Comparison of ENCODE assay signal across 19 cellular contexts in genomic region chr9:98130576-98131228, GRCh38. TPM values are rescaled to one million over a fixed set of nuclear protein-coding genes. Genes with fewer than 3 reads are reported as not detected.
DNase-seq lines count a peak whose midpoint lies in the region; ATAC-seq, FAIRE-seq and TF ChIP-seq lines count a peak whose summit lies in the region.
"Had no signal": no experiment of that assay in that cellular context is flagged by ENCODE, and none has a peak within 500 bp of the region (broad histone marks: within the 10 kb centered on the region; RNA-seq: fewer than 3 reads in every experiment).

No MANE protein-coding gene starts in this region.

- H3K4me1 Mint-ChIP-seq in T-helper 17 cell = peaks cover 16% of the 10 kb centered on the region
- H3K4me1 Mint-ChIP-seq in stimulated activated memory B cell treated with anti-CD40 and anti-IgM and Interleukin-4, amounts not matched to agents 10 μg/mL and 1 μg/mL and 100 μg/mL, for 72 hours = peaks cover 36% of the 10 kb centered on the region

- H3K36me3 Mint-ChIP-seq in T-helper 17 cell (ENCODE audit: low read depth) = peaks cover 2% of the 10 kb centered on the region
- H3K36me3 Mint-ChIP-seq in stimulated activated memory B cell treated with anti-CD40 and anti-IgM and Interleukin-4, amounts not matched to agents 10 μg/mL and 1 μg/mL and 100 μg/mL, for 72 hours = no peaks in the 10 kb centered on the region

- H3K27me3 Mint-ChIP-seq in T-helper 17 cell = no peaks in the 10 kb centered on the region
- no peaks in the 10 kb centered on the region for H3K27me3 Mint-ChIP-seq in stimulated activated memory B cell treated with anti-CD40 and anti-IgM and Interleukin-4, amounts not matched to agents 10 μg/mL and 1 μg/mL and 100 μg/mL, for 72 hours

- H3K9me3 ChIP-seq in T-helper 17 cell (ENCODE audit: control insufficient read depth, low read length, poor library complexity, severe bottlenecking) (no peaks in the 10 kb centered on the region), kidney (ENCODE audit: control insufficient read depth in 1 of 2, low read length in 2 of 2) (no peaks in the 10 kb centered on the region)
- H3K9me3 ChIP-seq: BLaER1 treated with 17β-estradiol and CSF1 and Interleukin-3, amounts not matched to agents 10 nM and 100 nM; Peyer's patch had no signal

- H3K27ac Mint-ChIP-seq in T-helper 17 cell = peak overlapping the region; percentile 90
- peak overlapping the region; percentile 76 for H3K27ac Mint-ChIP-seq in stimulated activated memory B cell treated with anti-CD40 and anti-IgM and Interleukin-4, amounts not matched to agents 10 μg/mL and 1 μg/mL and 100 μg/mL, for 72 hours

- H3K36me3 ChIP-seq in kidney (ENCODE audit: control insufficient read depth in 1 of 2, insufficient read depth in 2 of 2, low read length in 2 of 2) = no peaks in the 10 kb centered on the region
- H3K36me3 ChIP-seq: BLaER1 treated with 17β-estradiol and CSF1 and Interleukin-3, amounts not matched to agents 10 nM and 100 nM had no signal

- H3K4me3 Mint-ChIP-seq in T-helper 17 cell = no peak overlapping the region
- no peak overlapping the region for H3K4me3 Mint-ChIP-seq in stimulated activated memory B cell treated with anti-CD40 and anti-IgM and Interleukin-4, amounts not matched to agents 10 μg/mL and 1 μg/mL and 100 μg/mL, for 72 hours

- no peak overlapping the region for H3K9ac ChIP-seq in kidney (ENCODE audit: low read length in 2 of 2)

- peak; percentile 17 for DNase-seq in activated CD4-positive, CD25-positive, alpha-beta regulatory T cell treated with anti-CD3 and anti-CD28 coated beads, Interleukin-2, amount 50 U/mL, for 72 hours
- DNase-seq in T-helper 17 cell (no peak), kidney (peak; percentile 64), NCI-H345 (lab: John Stamatoyannopoulos, UW) (no peak)
- DNase-seq: COR-L47, DMS153, EL, NCI-H1930, NCI-H2171, NCI-H82, SIG-M5 had no signal

- no peaks in the 10 kb centered on the region for H3K4me1 ChIP-seq in kidney (ENCODE audit: control insufficient read depth in 1 of 2, insufficient read depth in 1 of 2, low read depth in 1 of 2, low read length in 2 of 2)

- TF ChIP-seq CTCF in kidney (IDR thresholded peaks at IDR 0.05; ENCODE audit: borderline replicate concordance, extremely low read depth, insufficient read depth) = no peak

- H3K27ac ChIP-seq in kidney (ENCODE audit: low read depth in 2 of 2, low read length in 2 of 2) = no peak overlapping the region
- H3K27ac ChIP-seq: 22Rv1, Peyer's patch had no signal

- intact Hi-C loops in kidney (cut with DNase I) = no loop called here

- ATAC-seq in activated CD4-positive, CD25-positive, alpha-beta regulatory T cell treated with anti-CD3 and anti-CD28 coated beads, Interleukin-2, amount 50 U/mL, for 24 hours = no peak
- ATAC-seq in T-helper 17 cell = no peak
- no peak for ATAC-seq in stimulated activated memory B cell treated with anti-CD40 and anti-IgM and Interleukin-4, amounts not matched to agents 10 μg/mL and 1 μg/mL and 100 μg/mL, for 72 hours
- no peak for ATAC-seq in HG02763 (IDR thresholded peaks at IDR 0.05; ENCODE audit: unreplicated experiment)
- ATAC-seq in GM21390 (IDR thresholded peaks at IDR 0.05; ENCODE audit: unreplicated experiment) = no peak
- ATAC-seq: HCT116 had no signal

- no peak overlapping the region for H3K4me3 ChIP-seq in kidney (ENCODE audit: low read length in 2 of 2)
- H3K4me3 ChIP-seq: BLaER1 treated with 17β-estradiol and CSF1 and Interleukin-3, amounts not matched to agents 10 nM and 100 nM; Peyer's patch had no signal

- no peak for FAIRE-seq in kidney (lab: Jason Lieb, UNC)

- no peaks in the 10 kb centered on the region for H3K9me3 Mint-ChIP-seq in stimulated activated memory B cell treated with anti-CD40 and anti-IgM and Interleukin-4, amounts not matched to agents 10 μg/mL and 1 μg/mL and 100 μg/mL, for 72 hours

RNA-seq across cellular contexts. Expression of gene TRIM14, which starts 11.7 kb away (rescaled TPM):
- total RNA-seq in T-helper 17 cell (10 to 100 TPM; 63.8 to 64.6 TPM), kidney (26.3 TPM)
- polyA plus RNA-seq in kidney (ENCODE audit: insufficient read depth, low read depth, low replicate concordance) = 11.3 TPM

Comparison
In these comparisons a context has a peak if more than half of its experiments do, and no peak if none do; other contexts are left out.
1. DNase-seq: peak in activated CD4-positive, CD25-positive, alpha-beta regulatory T cell treated with anti-CD3 and anti-CD28 coated beads, Interleukin-2, amount 50 U/mL, for 72 hours (single experiment) and kidney (single experiment); none in T-helper 17 cell (0 of 3) and NCI-H345 (single experiment).